Comparison of ENCODE assay signal across 7 cellular contexts in the genomic region with DNA sequence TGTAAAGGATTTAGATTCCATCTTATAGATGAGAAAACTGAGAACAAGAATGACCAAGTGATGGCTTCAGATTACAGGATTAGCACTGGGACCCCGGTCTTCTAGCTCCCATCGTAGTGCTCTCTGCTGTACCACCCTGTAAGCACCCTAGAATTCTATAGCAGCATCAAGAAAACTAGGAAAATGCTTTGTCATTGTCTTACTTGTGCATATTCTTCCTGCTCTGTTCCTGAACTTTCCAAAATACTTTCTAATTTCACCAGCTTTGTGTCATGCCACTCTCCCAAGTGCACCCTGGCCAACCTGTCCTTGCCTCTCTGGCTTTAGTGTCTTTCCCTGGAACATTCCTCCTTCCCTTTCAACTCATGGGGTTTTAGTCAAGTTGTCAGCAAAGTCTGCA. TPM values are rescaled to one million over a fixed set of nuclear protein-coding genes. Genes with fewer than 3 reads are reported as not detected.
"Had no signal": no experiment of that assay in that cellular context is flagged by ENCODE, and none has a peak within 500 bp of the region (broad histone marks: within the 10 kb centered on the region; RNA-seq: fewer than 3 reads in every experiment).

No MANE protein-coding gene starts in this region.

- H3K4me3 ChIP-seq: GM12878 had no signal

- DNase-seq: GDM1, GF-D8 had no signal

- ATAC-seq: GM12878 had no signal

- FAIRE-seq: GM12878, GM12891, GM12892, GM18507, GM19239 had no signal

RNA-seq across cellular contexts. Expression of a gene that starts 39.1 kb away (rescaled TPM):
- total RNA-seq: GM12878 had no signal
